In the genomic region with DNA sequence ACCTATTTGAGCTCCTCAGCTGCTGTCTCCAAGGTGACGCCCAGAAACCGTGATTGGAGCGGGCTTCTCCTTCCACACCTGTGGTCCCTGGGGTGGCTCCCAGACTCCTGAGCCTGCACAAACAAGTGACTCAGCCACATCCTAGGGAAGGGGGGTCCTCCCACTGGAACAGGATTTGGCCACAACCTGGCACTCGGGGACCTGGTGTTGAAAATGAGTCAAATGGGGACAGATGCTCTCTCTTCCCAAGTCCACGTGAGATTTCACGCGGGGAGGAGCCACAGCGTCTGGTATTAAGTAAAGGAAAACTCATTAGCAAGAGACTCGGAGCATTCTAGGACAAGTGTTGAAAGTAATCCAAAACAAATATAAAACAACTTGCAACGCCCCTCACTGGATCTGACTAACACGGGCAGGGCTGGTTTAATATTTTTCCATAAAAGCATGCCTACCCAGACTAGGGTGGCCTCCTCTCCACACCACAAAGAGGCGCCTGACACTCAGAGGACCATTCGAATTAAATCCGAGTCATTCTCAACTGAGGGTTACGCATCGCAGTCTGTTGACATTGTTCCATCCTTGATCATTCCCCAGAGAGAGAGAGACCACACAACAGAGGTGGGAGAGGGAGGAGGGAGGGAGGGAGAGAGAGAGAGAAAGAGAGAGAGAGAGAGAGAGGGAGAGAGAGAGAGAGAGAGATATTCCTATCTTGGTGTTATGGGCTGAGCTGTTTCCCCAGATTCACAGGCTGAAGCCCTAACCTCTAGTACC, we compare ENCODE assay signal across 8 cellular contexts.
DNase-seq lines count a peak whose midpoint lies in the region; ATAC-seq and TF ChIP-seq lines count a peak whose summit lies in the region.

No MANE protein-coding gene starts in this region.

- no peaks in the 10 kb centered on the region for H3K36me3 ChIP-seq in Peyer's patch
- H3K36me3 ChIP-seq in skeletal muscle tissue (ENCODE audit: control insufficient read depth in 3 of 3, insufficient read depth in 3 of 3, low read length in 3 of 3), result peaks cover 0 to 4% (median 3%) of the 10 kb centered on the region in 3 donors

- peak overlapping the region in 2 of 3 donors; percentile 23 to 50 for H3K9ac ChIP-seq in skeletal muscle tissue (ENCODE audit: low read depth in 1 of 3, low read length in 3 of 3)

- H3K27me3 ChIP-seq in Peyer's patch, result no peaks in the 10 kb centered on the region
- no peaks in the 10 kb centered on the region for H3K27me3 ChIP-seq in foreskin keratinocyte
- H3K27me3 ChIP-seq in skeletal muscle tissue (ENCODE audit: control insufficient read depth in 3 of 3, insufficient read depth in 3 of 3, low read length in 3 of 3), result no peaks in the 10 kb centered on the region

- H3K4me1 ChIP-seq in Peyer's patch (peaks cover 0 to 45% (median 0%) of the 10 kb centered on the region in 4 donors), foreskin keratinocyte (peaks cover 46% of the 10 kb centered on the region), skeletal muscle tissue (ENCODE audit: control insufficient read depth in 3 of 3, insufficient read depth in 3 of 3, low read length in 3 of 3) (peaks cover 59 to 77% (median 77%) of the 10 kb centered on the region in 3 donors)

- H3K4me3 ChIP-seq in Peyer's patch (no peak overlapping the region), skeletal muscle tissue (ENCODE audit: low read length in 3 of 3) (no peak overlapping the region)

- peak overlapping the region in 2 of 4 donors; percentile 62 to 63 for H3K27ac ChIP-seq in Peyer's patch
- H3K27ac ChIP-seq in foreskin keratinocyte, result peak overlapping the region; percentile 95
- H3K27ac ChIP-seq in skeletal muscle tissue (ENCODE audit: low read depth, low read length), result peak overlapping the region; percentile 61

- peak; percentile 53 for ATAC-seq in foreskin keratinocyte
- no peak for ATAC-seq in GM21717 (IDR thresholded peaks at IDR 0.05; ENCODE audit: unreplicated experiment)

- TF ChIP-seq POLR2A in Peyer's patch (IDR thresholded peaks at IDR 0.05), result no peak

- TF ChIP-seq CTCF in Peyer's patch (IDR thresholded peaks at IDR 0.05) (peak in 3 of 6 experiments; percentile 6 to 25 (median 8)), foreskin keratinocyte (conservative IDR thresholded peaks at IDR 0.05) (peak; percentile 43)

- H3K9me3 ChIP-seq in Peyer's patch (no peaks in the 10 kb centered on the region), skeletal muscle tissue (ENCODE audit: control insufficient read depth in 3 of 3, low read length in 3 of 3) (no peaks in the 10 kb centered on the region)

- peak; percentile 31 for DNase-seq in GOT3 (lab: John Stamatoyannopoulos, UW)
- DNase-seq in Peyer's patch, result peak in 2 of 3 donors; percentile 72 to 78
- peak; percentile 68 to 75 for DNase-seq in foreskin keratinocyte
- no peak for DNase-seq in NK-92 treated with Interleukin-12 subunit alpha and Interleukin-12 subunit beta, amount 100 ng/mL, for 24 hours (lab: John Stamatoyannopoulos, UW)
- no peak for DNase-seq in hypothalamus (lab: John Stamatoyannopoulos, UW)
- DNase-seq in AML-193 (lab: John Stamatoyannopoulos, UW), result no peak

Comparison
In these comparisons a context has a peak if more than half of its experiments do, and no peak if none do; other contexts are left out.
1. DNase-seq: peak in GOT3 (single experiment), Peyer's patch (2 of 3) and foreskin keratinocyte (2 of 2); none in NK-92 treated with Interleukin-12 subunit alpha and Interleukin-12 subunit beta, amount 100 ng/mL, for 24 hours (single experiment), hypothalamus (0 of 51) and AML-193 (0 of 2).